1 cellular context compared by ENCODE assay signal in genomic region chr1:205255941-205256780, GRCh38.
TF ChIP-seq lines count a peak whose summit lies in the region.

No MANE protein-coding gene starts in this region.

TF ChIP-seq in HepG2, 621 proteins besides CTCF, POLR2A, EP300 and RAD21 (continued from another document and continues in another):
- TF ChIP-seq, protein P1, sequence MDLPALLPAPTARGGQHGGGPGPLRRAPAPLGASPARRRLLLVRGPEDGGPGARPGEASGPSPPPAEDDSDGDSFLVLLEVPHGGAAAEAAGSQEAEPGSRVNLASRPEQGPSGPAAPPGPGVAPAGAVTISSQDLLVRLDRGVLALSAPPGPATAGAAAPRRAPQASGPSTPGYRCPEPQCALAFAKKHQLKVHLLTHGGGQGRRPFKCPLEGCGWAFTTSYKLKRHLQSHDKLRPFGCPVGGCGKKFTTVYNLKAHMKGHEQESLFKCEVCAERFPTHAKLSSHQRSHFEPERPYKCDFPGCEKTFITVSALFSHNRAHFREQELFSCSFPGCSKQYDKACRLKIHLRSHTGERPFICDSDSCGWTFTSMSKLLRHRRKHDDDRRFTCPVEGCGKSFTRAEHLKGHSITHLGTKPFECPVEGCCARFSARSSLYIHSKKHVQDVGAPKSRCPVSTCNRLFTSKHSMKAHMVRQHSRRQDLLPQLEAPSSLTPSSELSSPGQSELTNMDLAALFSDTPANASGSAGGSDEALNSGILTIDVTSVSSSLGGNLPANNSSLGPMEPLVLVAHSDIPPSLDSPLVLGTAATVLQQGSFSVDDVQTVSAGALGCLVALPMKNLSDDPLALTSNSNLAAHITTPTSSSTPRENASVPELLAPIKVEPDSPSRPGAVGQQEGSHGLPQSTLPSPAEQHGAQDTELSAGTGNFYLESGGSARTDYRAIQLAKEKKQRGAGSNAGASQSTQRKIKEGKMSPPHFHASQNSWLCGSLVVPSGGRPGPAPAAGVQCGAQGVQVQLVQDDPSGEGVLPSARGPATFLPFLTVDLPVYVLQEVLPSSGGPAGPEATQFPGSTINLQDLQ (CRISPR knock-in tag; IDR thresholded peaks at IDR 0.05) = no peak
- no peak for TF ChIP-seq PAWR (CRISPR knock-in tag; IDR thresholded peaks at IDR 0.05; ENCODE audit: borderline replicate concordance)
- TF ChIP-seq, protein P2, sequence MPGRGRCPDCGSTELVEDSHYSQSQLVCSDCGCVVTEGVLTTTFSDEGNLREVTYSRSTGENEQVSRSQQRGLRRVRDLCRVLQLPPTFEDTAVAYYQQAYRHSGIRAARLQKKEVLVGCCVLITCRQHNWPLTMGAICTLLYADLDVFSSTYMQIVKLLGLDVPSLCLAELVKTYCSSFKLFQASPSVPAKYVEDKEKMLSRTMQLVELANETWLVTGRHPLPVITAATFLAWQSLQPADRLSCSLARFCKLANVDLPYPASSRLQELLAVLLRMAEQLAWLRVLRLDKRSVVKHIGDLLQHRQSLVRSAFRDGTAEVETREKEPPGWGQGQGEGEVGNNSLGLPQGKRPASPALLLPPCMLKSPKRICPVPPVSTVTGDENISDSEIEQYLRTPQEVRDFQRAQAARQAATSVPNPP (CRISPR knock-in tag; IDR thresholded peaks at IDR 0.05) = no peak
- no peak for TF ChIP-seq ZBTB14 (CRISPR knock-in tag; IDR thresholded peaks at IDR 0.05)
- TF ChIP-seq ZNF709 (CRISPR knock-in tag; IDR thresholded peaks at IDR 0.05) = no peak
- TF ChIP-seq NR2F1 (CRISPR knock-in tag; IDR thresholded peaks at IDR 0.05) = no peak
- no peak for TF ChIP-seq IRF2 (CRISPR knock-in tag; IDR thresholded peaks at IDR 0.05)
- no peak for TF ChIP-seq TSC22D2 (CRISPR knock-in tag; IDR thresholded peaks at IDR 0.05; ENCODE audit: borderline replicate concordance)
- 0 out of 4 replicates have a peak, but pooled peaks have one; percentile 20 to 50 for TF ChIP-seq HMGXB4 (CRISPR knock-in tag; IDR thresholded peaks at IDR 0.05; ENCODE audit: borderline replicate concordance in 1 of 2, low read depth in 1 of 2)
- no peak for TF ChIP-seq RFXANK (CRISPR knock-in tag; IDR thresholded peaks at IDR 0.05)
- no peak for TF ChIP-seq THYN1 (CRISPR knock-in tag; IDR thresholded peaks at IDR 0.05; ENCODE audit: borderline replicate concordance, low read depth)
- TF ChIP-seq ZNF143 (CRISPR knock-in tag; IDR thresholded peaks at IDR 0.05) = no peak
- TF ChIP-seq ZNF253 (CRISPR knock-in tag; IDR thresholded peaks at IDR 0.05; ENCODE audit: borderline replicate concordance) = no peak
- TF ChIP-seq MEIS2 (CRISPR knock-in tag; IDR thresholded peaks at IDR 0.05) = no peak
- no peak for TF ChIP-seq POGZ (CRISPR knock-in tag; IDR thresholded peaks at IDR 0.05)
- TF ChIP-seq ARID2 (CRISPR knock-in tag; IDR thresholded peaks at IDR 0.05; ENCODE audit: borderline replicate concordance) = no peak
- no peak for TF ChIP-seq SUZ12 (IDR thresholded peaks at IDR 0.05; ENCODE audit: low read depth, low read length)
- TF ChIP-seq ZFP36 (IDR thresholded peaks at IDR 0.05; ENCODE audit: borderline replicate concordance, low read depth, low read length, partially characterized antibody) = peak; percentile 42
- no peak for TF ChIP-seq HNF1A (IDR thresholded peaks at IDR 0.05; ENCODE audit: low read depth)
- no peak for TF ChIP-seq HNF1A (CRISPR knock-in tag; IDR thresholded peaks at IDR 0.05; ENCODE audit: borderline replicate concordance)
- no peak for TF ChIP-seq ZBTB1 (CRISPR knock-in tag; IDR thresholded peaks at IDR 0.05; ENCODE audit: borderline replicate concordance)
- no peak for TF ChIP-seq NCOA2 (CRISPR knock-in tag; IDR thresholded peaks at IDR 0.05)
- TF ChIP-seq CEBPG (CRISPR knock-in tag; IDR thresholded peaks at IDR 0.05) = 0 out of 2 replicates have a peak, but pooled peaks have one; percentile 15
- no peak for TF ChIP-seq SOX13 (IDR thresholded peaks at IDR 0.05)
- no peak for TF ChIP-seq SOX13 (CRISPR knock-in tag; conservative IDR thresholded peaks at IDR 0.05 in 1 of 2, IDR thresholded peaks at IDR 0.05 in 1 of 2)
- no peak for TF ChIP-seq ZNF816 (CRISPR knock-in tag; IDR thresholded peaks at IDR 0.05; ENCODE audit: borderline replicate concordance)
- TF ChIP-seq, protein P3, sequence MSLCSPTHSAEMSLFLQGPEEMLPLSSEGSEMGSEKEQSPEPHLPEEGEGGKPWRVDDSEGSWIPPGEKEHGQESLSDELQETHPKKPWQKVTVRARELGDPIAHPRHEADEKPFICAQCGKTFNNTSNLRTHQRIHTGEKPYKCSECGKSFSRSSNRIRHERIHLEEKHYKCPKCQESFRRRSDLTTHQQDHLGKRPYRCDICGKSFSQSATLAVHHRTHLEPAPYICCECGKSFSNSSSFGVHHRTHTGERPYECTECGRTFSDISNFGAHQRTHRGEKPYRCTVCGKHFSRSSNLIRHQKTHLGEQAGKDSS (CRISPR knock-in tag; IDR thresholded peaks at IDR 0.05; ENCODE audit: borderline replicate concordance, low read depth) = 0 out of 2 replicates have a peak, but pooled peaks have one; percentile 56
- TF ChIP-seq, protein P4, sequence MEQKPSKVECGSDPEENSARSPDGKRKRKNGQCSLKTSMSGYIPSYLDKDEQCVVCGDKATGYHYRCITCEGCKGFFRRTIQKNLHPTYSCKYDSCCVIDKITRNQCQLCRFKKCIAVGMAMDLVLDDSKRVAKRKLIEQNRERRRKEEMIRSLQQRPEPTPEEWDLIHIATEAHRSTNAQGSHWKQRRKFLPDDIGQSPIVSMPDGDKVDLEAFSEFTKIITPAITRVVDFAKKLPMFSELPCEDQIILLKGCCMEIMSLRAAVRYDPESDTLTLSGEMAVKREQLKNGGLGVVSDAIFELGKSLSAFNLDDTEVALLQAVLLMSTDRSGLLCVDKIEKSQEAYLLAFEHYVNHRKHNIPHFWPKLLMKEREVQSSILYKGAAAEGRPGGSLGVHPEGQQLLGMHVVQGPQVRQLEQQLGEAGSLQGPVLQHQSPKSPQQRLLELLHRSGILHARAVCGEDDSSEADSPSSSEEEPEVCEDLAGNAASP (CRISPR knock-in tag; IDR thresholded peaks at IDR 0.05; ENCODE audit: borderline replicate concordance) = 0 out of 2 replicates have a peak, but pooled peaks have one; percentile 20
- no peak for TF ChIP-seq ZNF441 (CRISPR knock-in tag; IDR thresholded peaks at IDR 0.05; ENCODE audit: borderline replicate concordance)
- no peak for TF ChIP-seq ATF1 (CRISPR knock-in tag; IDR thresholded peaks at IDR 0.05)
- TF ChIP-seq TCF12 (IDR thresholded peaks at IDR 0.05) = no peak
- no peak for TF ChIP-seq TCF12 (CRISPR knock-in tag; IDR thresholded peaks at IDR 0.05)
- TF ChIP-seq ZNF737 (CRISPR knock-in tag; IDR thresholded peaks at IDR 0.05; ENCODE audit: borderline replicate concordance) = no peak
- TF ChIP-seq HMG20A (CRISPR knock-in tag; IDR thresholded peaks at IDR 0.05; ENCODE audit: borderline replicate concordance) = no peak
- TF ChIP-seq ZNF33B (CRISPR knock-in tag; IDR thresholded peaks at IDR 0.05) = 0 out of 2 replicates have a peak, but pooled peaks have one; percentile 29
- no peak for TF ChIP-seq ZNF354B (CRISPR knock-in tag; IDR thresholded peaks at IDR 0.05)
- no peak for TF ChIP-seq ZNF605 (CRISPR knock-in tag; IDR thresholded peaks at IDR 0.05)
- TF ChIP-seq ZNF572 (CRISPR knock-in tag; IDR thresholded peaks at IDR 0.05) = no peak
- no peak for TF ChIP-seq MTF2 (CRISPR knock-in tag; IDR thresholded peaks at IDR 0.05; ENCODE audit: borderline replicate concordance)
- no peak for TF ChIP-seq ZBTB43 (CRISPR knock-in tag; conservative IDR thresholded peaks at IDR 0.05)
- TF ChIP-seq, protein P5, sequence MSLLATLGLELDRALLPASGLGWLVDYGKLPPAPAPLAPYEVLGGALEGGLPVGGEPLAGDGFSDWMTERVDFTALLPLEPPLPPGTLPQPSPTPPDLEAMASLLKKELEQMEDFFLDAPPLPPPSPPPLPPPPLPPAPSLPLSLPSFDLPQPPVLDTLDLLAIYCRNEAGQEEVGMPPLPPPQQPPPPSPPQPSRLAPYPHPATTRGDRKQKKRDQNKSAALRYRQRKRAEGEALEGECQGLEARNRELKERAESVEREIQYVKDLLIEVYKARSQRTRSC (CRISPR knock-in tag; IDR thresholded peaks at IDR 0.05; ENCODE audit: low read depth) = no peak
- TF ChIP-seq ZFY (CRISPR knock-in tag; IDR thresholded peaks at IDR 0.05) = no peak
- TF ChIP-seq JARID2 (CRISPR knock-in tag; IDR thresholded peaks at IDR 0.05; ENCODE audit: insufficient replicate concordance) = no peak
- no peak for TF ChIP-seq ZBTB3 (CRISPR knock-in tag; IDR thresholded peaks at IDR 0.05; ENCODE audit: borderline replicate concordance, low read depth)
- TF ChIP-seq PAX8 (CRISPR knock-in tag; IDR thresholded peaks at IDR 0.05; ENCODE audit: borderline replicate concordance) = no peak
- no peak for TF ChIP-seq ZNF235 (CRISPR knock-in tag; IDR thresholded peaks at IDR 0.05; ENCODE audit: borderline replicate concordance)
- no peak for TF ChIP-seq ZNF547 (CRISPR knock-in tag; IDR thresholded peaks at IDR 0.05)
- TF ChIP-seq, protein P6, sequence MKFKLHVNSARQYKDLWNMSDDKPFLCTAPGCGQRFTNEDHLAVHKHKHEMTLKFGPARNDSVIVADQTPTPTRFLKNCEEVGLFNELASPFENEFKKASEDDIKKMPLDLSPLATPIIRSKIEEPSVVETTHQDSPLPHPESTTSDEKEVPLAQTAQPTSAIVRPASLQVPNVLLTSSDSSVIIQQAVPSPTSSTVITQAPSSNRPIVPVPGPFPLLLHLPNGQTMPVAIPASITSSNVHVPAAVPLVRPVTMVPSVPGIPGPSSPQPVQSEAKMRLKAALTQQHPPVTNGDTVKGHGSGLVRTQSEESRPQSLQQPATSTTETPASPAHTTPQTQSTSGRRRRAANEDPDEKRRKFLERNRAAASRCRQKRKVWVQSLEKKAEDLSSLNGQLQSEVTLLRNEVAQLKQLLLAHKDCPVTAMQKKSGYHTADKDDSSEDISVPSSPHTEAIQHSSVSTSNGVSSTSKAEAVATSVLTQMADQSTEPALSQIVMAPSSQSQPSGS (CRISPR knock-in tag; IDR thresholded peaks at IDR 0.05) = no peak
